In genomic region chr2:54486766-54487165, GRCh38 we compare ENCODE assay signal across 26 cellular contexts.
"Had no signal": no experiment of that assay in that cellular context is flagged by ENCODE, and none has a peak within 500 bp of the region (broad histone marks: within the 10 kb centered on the region; RNA-seq: fewer than 3 reads in every experiment).

No MANE protein-coding gene starts in this region.

- H3K9me3 ChIP-seq: gastroesophageal sphincter, lower lobe of right lung, prostate gland, right atrium auricular region, stomach, testis, tibial artery, upper lobe of left lung had no signal

- H3K9me3 Mint-ChIP-seq: stimulated activated effector memory CD8-positive, alpha-beta T cell treated with anti-CD3 and anti-CD28 coated beads, Interleukin-12 subunit alpha, Interleukin-12 subunit beta, amount 100 ng/mL, for 72 hours had no signal

- H3K27me3 ChIP-seq: dorsolateral prefrontal cortex, foreskin keratinocyte, gastroesophageal sphincter, right atrium auricular region, stomach, testis, tibial artery, upper lobe of left lung had no signal

- H3K36me3 ChIP-seq: lower lobe of right lung, prostate gland, right atrium auricular region, stomach, upper lobe of left lung had no signal

- H3K4me3 Mint-ChIP-seq: immature natural killer cell; naive thymus-derived CD8-positive, alpha-beta T cell; nephron progenitor cell; stimulated activated effector memory CD8-positive, alpha-beta T cell treated with anti-CD3 and anti-CD28 coated beads, Interleukin-12 subunit alpha, Interleukin-12 subunit beta, amount 100 ng/mL, for 72 hours had no signal

- H3K4me1 ChIP-seq: foreskin keratinocyte, prostate gland had no signal

- H3K4me3 ChIP-seq: dorsolateral prefrontal cortex, gastroesophageal sphincter, lower lobe of right lung, prostate gland, right atrium auricular region, stomach, testis, tibial artery, upper lobe of left lung had no signal

- H3K4me1 Mint-ChIP-seq: immature natural killer cell; naive thymus-derived CD8-positive, alpha-beta T cell; stimulated activated effector memory CD8-positive, alpha-beta T cell treated with anti-CD3 and anti-CD28 coated beads, Interleukin-12 subunit alpha, Interleukin-12 subunit beta, amount 100 ng/mL, for 72 hours had no signal

- H3K27ac Mint-ChIP-seq: immature natural killer cell; naive thymus-derived CD8-positive, alpha-beta T cell; nephron progenitor cell; stimulated activated effector memory CD8-positive, alpha-beta T cell treated with anti-CD3 and anti-CD28 coated beads, Interleukin-12 subunit alpha, Interleukin-12 subunit beta, amount 100 ng/mL, for 72 hours had no signal

- H3K27ac ChIP-seq: foreskin keratinocyte, lower lobe of right lung, prostate gland, stomach, testis, tibial artery had no signal

- ATAC-seq: foreskin keratinocyte; gastroesophageal sphincter; left colon; left ventricle myocardium superior; lower lobe of right lung; naive thymus-derived CD8-positive, alpha-beta T cell; sciatic nerve; stimulated activated effector memory CD8-positive, alpha-beta T cell treated with anti-CD3 and anti-CD28 coated beads, Interleukin-12 subunit alpha, Interleukin-12 subunit beta, amount 100 ng/mL, for 72 hours had no signal

- H3K36me3 Mint-ChIP-seq: stimulated activated effector memory CD8-positive, alpha-beta T cell treated with anti-CD3 and anti-CD28 coated beads, Interleukin-12 subunit alpha, Interleukin-12 subunit beta, amount 100 ng/mL, for 72 hours had no signal

- DNase-seq: dorsolateral prefrontal cortex; effector CD4-positive, alpha-beta T cell; foreskin keratinocyte; hypothalamus; immature natural killer cell; islet precursor cell; kidney glomerular epithelial cell; left colon; left ventricle myocardium superior; lower lobe of right lung; naive thymus-derived CD8-positive, alpha-beta T cell; nephron progenitor cell; nucleus accumbens; stimulated activated CD4-positive, alpha-beta T cell treated with anti-CD3 and anti-CD28 coated beads, Interleukin-2, amount 100 ng/mL, for 24 hours; stimulated activated CD4-positive, alpha-beta T cell treated with anti-CD3 and anti-CD28 coated beads, Interleukin-4, amount 100 ng/mL, for 24 hours; stimulated activated naive CD4-positive, alpha-beta T cell treated with Interleukin-2 at 50 U/mL for 16 hours; stomach; substantia nigra; testis; tibial artery; upper lobe of left lung had no signal
